38 cellular contexts compared by ENCODE assay signal in genomic region chr6:88045521-88046136, GRCh38. TPM values are rescaled to one million over a fixed set of nuclear protein-coding genes. Genes with fewer than 3 reads are reported as not detected.
"Had no signal": no experiment of that assay in that cellular context is flagged by ENCODE, and none has a peak within 500 bp of the region (broad histone marks: within the 10 kb centered on the region; RNA-seq: fewer than 3 reads in every experiment).

No MANE protein-coding gene starts in this region.

- H3K27ac Mint-ChIP-seq: mesothelial cell of epicardium; natural killer cell treated with Interleukin-12 subunit alpha and Interleukin-12 subunit beta and Interleukin-15 and Interleukin-18, amount 100 ng/mL, for 72 hours; stimulated activated effector memory CD8-positive, alpha-beta T cell treated with anti-CD3 and anti-CD28 coated beads, Interleukin-12 subunit alpha, Interleukin-12 subunit beta, amount 100 ng/mL, for 72 hours had no signal

- H3K27ac ChIP-seq: epithelial cell of prostate, gastrocnemius medialis, left lung, ovary, psoas muscle, sigmoid colon, stomach, thyroid gland, vagina had no signal

- H3K36me3 ChIP-seq: gastrocnemius medialis, left lung, ovary, sigmoid colon, stomach, thyroid gland, vagina had no signal

- H3K4me1 ChIP-seq: gastrocnemius medialis, left lung, psoas muscle, sigmoid colon, stomach, thyroid gland, vagina had no signal

- FAIRE-seq: islet of Langerhans had no signal

- DNase-seq: cortex of kidney; foreskin fibroblast; gastrocnemius medialis; head of caudate nucleus; left cardiac atrium; left lung; mesenchymal stem cell; mucosa of descending colon; naive B cell; occipital lobe; ovary; posterior cingulate gyrus; psoas muscle; right cardiac atrium; sigmoid colon; stimulated activated CD4-positive, alpha-beta T cell treated with anti-CD3 and anti-CD28 coated beads, Interleukin-2, amount 100 ng/mL, for 24 hours; stimulated activated CD4-positive, alpha-beta T cell treated with anti-CD3 and anti-CD28 coated beads, Interleukin-4, amount 100 ng/mL, for 24 hours; stimulated activated naive CD4-positive, alpha-beta T cell treated with Interleukin-2 at 50 U/mL for 16 hours; stomach; thyroid gland; trophoblast cell had no signal

- H3K36me3 Mint-ChIP-seq: mesothelial cell of epicardium; naive B cell; natural killer cell treated with Interleukin-12 subunit alpha and Interleukin-12 subunit beta and Interleukin-15 and Interleukin-18, amount 100 ng/mL, for 72 hours; stimulated activated effector memory CD8-positive, alpha-beta T cell treated with anti-CD3 and anti-CD28 coated beads, Interleukin-12 subunit alpha, Interleukin-12 subunit beta, amount 100 ng/mL, for 72 hours had no signal

- H3K4me3 Mint-ChIP-seq: mesothelial cell of epicardium; naive B cell; natural killer cell treated with Interleukin-12 subunit alpha and Interleukin-12 subunit beta and Interleukin-15 and Interleukin-18, amount 100 ng/mL, for 72 hours; stimulated activated effector memory CD8-positive, alpha-beta T cell treated with anti-CD3 and anti-CD28 coated beads, Interleukin-12 subunit alpha, Interleukin-12 subunit beta, amount 100 ng/mL, for 72 hours had no signal

- H3K9me3 ChIP-seq: gastrocnemius medialis, ovary, psoas muscle, sigmoid colon, thyroid gland, vagina had no signal

- H3K4me3 ChIP-seq: gastrocnemius medialis, left lung, mucosa of descending colon, ovary, psoas muscle, sigmoid colon, stomach, thyroid gland, vagina had no signal

- H3K27me3 ChIP-seq: sigmoid colon, thyroid gland, vagina had no signal

- H3K9me3 Mint-ChIP-seq: natural killer cell treated with Interleukin-12 subunit alpha and Interleukin-12 subunit beta and Interleukin-15 and Interleukin-18, amount 100 ng/mL, for 72 hours; stimulated activated effector memory CD8-positive, alpha-beta T cell treated with anti-CD3 and anti-CD28 coated beads, Interleukin-12 subunit alpha, Interleukin-12 subunit beta, amount 100 ng/mL, for 72 hours had no signal

- H3K4me1 Mint-ChIP-seq: mesothelial cell of epicardium; naive B cell; stimulated activated effector memory CD8-positive, alpha-beta T cell treated with anti-CD3 and anti-CD28 coated beads, Interleukin-12 subunit alpha, Interleukin-12 subunit beta, amount 100 ng/mL, for 72 hours had no signal

RNA-seq across cellular contexts. Expression of gene SPACA1, which starts 2.0 kb away (rescaled TPM):
- total RNA-seq: dermis microvascular lymphatic vessel endothelial cell; esophagus mucosa; gastrocnemius medialis; glomerular endothelial cell; kidney epithelial cell; left cardiac atrium; left lung; lower leg skin; lung microvascular endothelial cell; mesothelial cell of epicardium; mucosa of descending colon; natural killer cell treated with Interleukin-12 subunit alpha and Interleukin-12 subunit beta and Interleukin-15 and Interleukin-18, amount 100 ng/mL, for 72 hours; occipital lobe; ovary; psoas muscle; renal cortical epithelial cell; right cardiac atrium; sigmoid colon; skeletal muscle tissue; stomach; subcutaneous adipose tissue; temporal lobe; thyroid gland; ureter; vagina had no signal
- polyA plus RNA-seq: ovary, psoas muscle, right cardiac atrium, sigmoid colon, stomach had no signal
